Comparison of ENCODE assay signal across 9 cellular contexts in genomic region chr12:52005903-52006703, GRCh38. TPM values are rescaled to one million over a fixed set of nuclear protein-coding genes. Genes with fewer than 3 reads are reported as not detected.
A peak's percentile ranks its signal among the peaks of the same experiment; 100 is the strongest.
DNase-seq lines count a peak whose midpoint lies in the region; ATAC-seq, FAIRE-seq and TF ChIP-seq lines count a peak whose summit lies in the region.
"Had no signal": no experiment of that assay in that cellular context is flagged by ENCODE, and none has a peak within 500 bp of the region (broad histone marks: within the 10 kb centered on the region; RNA-seq: fewer than 3 reads in every experiment).

No MANE protein-coding gene starts in this region.

- H3K4me3 ChIP-seq in endothelial cell of umbilical vein (replicated peaks in 1 of 3; ENCODE audit: insufficient read depth in 1 of 3, low read depth in 1 of 3, low read length in 3 of 3), result peak overlapping the region in 1 of 3 experiments; percentile 95

- H3K27ac ChIP-seq in endothelial cell of umbilical vein (ENCODE audit: insufficient read depth, low read depth, low read length), result no peak overlapping the region
- H3K27ac ChIP-seq: 22Rv1 had no signal

- dilution Hi-C loops in endothelial cell of umbilical vein (cut with MboI; ENCODE audit: extremely low pct_ligation_motif_present, low sequenced_read_pairs), result no loop called here

- ATAC-seq in HG02763 (IDR thresholded peaks at IDR 0.05; ENCODE audit: unreplicated experiment) (peak; percentile 69), GM19395 (IDR thresholded peaks at IDR 0.05; ENCODE audit: unreplicated experiment) (no peak)
- ATAC-seq in activated CD4-positive, CD25-positive, alpha-beta regulatory T cell treated with anti-CD3 and anti-CD28 coated beads, Interleukin-2, amount 50 U/mL, for 24 hours, result no peak

- no peaks in the 10 kb centered on the region for H3K27me3 ChIP-seq in endothelial cell of umbilical vein (ENCODE audit: control insufficient read depth in 2 of 2, insufficient read depth in 2 of 2, low read length in 2 of 2)

- TF ChIP-seq CTCF in endothelial cell of umbilical vein (IDR thresholded peaks at IDR 0.05; ENCODE audit: extremely low read depth in 1 of 2, insufficient read depth in 1 of 2, low read depth in 1 of 2, low read length in 2 of 2) (no peak), nephron progenitor cell (IDR thresholded peaks at IDR 0.05) (no peak)

- H3K9me3 Mint-ChIP-seq in nephron progenitor cell, result no peaks in the 10 kb centered on the region

- H4K20me1 ChIP-seq in endothelial cell of umbilical vein (replicated peaks; ENCODE audit: control insufficient read depth, extremely low read depth, insufficient read depth, low read length), result no peaks in the 10 kb centered on the region

- intact Hi-C loops in endothelial cell of umbilical vein (cut with micrococcal nuclease), result no loop called here

- H3K4me3 Mint-ChIP-seq in nephron progenitor cell, result peak overlapping the region; percentile 89

- peaks cover 5% of the 10 kb centered on the region for H3K36me3 Mint-ChIP-seq in nephron progenitor cell (ENCODE audit: low read depth)

- H3K79me2 ChIP-seq in endothelial cell of umbilical vein (ENCODE audit: control insufficient read depth, insufficient read depth, low read length), result peaks cover 32% of the 10 kb centered on the region

- H3K9me1 ChIP-seq in endothelial cell of umbilical vein (replicated peaks; ENCODE audit: control insufficient read depth, extremely low read depth, insufficient read depth, low read length), result no peaks in the 10 kb centered on the region

- peak; percentile 58 for FAIRE-seq in endothelial cell of umbilical vein (lab: Jason Lieb, UNC)

- POLR2A ChIA-PET in endothelial cell of umbilical vein (lab: Charles Lee), result interaction anchor here (0.6 to 5.8 kb wide), 27 partner anchors 9 to 183 kb away, joined by 3 to 221 read pairs (median 4); partner anchors contain the start of genes ANKRD33, ATG101 and NR4A1

- no peak for TF ChIP-seq POLR2A in endothelial cell of umbilical vein (IDR thresholded peaks at IDR 0.05; ENCODE audit: low read depth, low read length)

- H3K36me3 ChIP-seq in endothelial cell of umbilical vein (ENCODE audit: control insufficient read depth in 2 of 2, extremely low read depth in 1 of 2, insufficient read depth in 2 of 2, low read length in 2 of 2), result peaks cover 7 to 9% of the 10 kb centered on the region in 2 experiments

- H3K4me2 ChIP-seq in endothelial cell of umbilical vein (ENCODE audit: insufficient read depth, low read length), result peak overlapping the region; percentile 48

- BruUV-seq in endothelial cell of umbilical vein (replicated peaks; lab: Mats Ljungman, UMichigan), result no TSS peak

- H3K4me1 Mint-ChIP-seq in nephron progenitor cell, result peaks cover 71% of the 10 kb centered on the region

- CTCF ChIA-PET in endothelial cell of umbilical vein (lab: Charles Lee), result interaction anchor here (0.8 to 11.4 kb wide), 4 partner anchors 13 to 76 kb away, joined by 4 to 946 read pairs (median 7); no protein-coding TSS in a partner anchor

- H3K9ac ChIP-seq in endothelial cell of umbilical vein (replicated peaks; ENCODE audit: extremely low read depth, insufficient read depth, low read length), result no peak overlapping the region

- H3K4me1 ChIP-seq in endothelial cell of umbilical vein (ENCODE audit: control insufficient read depth, extremely low read depth, insufficient read depth, low read length), result peaks cover 39% of the 10 kb centered on the region

- H3K27me3 Mint-ChIP-seq in nephron progenitor cell (ENCODE audit: low read depth, poor library complexity), result peaks cover 30% of the 10 kb centered on the region

- DNase-seq in DMS 273 (lab: John Stamatoyannopoulos, UW; ENCODE audit: unreplicated experiment), result peak; percentile 14
- no peak for DNase-seq in DMS 273 treated with DMSO at 0.1 percent for 48 hours (lab: John Stamatoyannopoulos, UW)
- DNase-seq in OCI-M1 (lab: John Stamatoyannopoulos, UW), result peak; percentile 37
- DNase-seq in endothelial cell of umbilical vein (ENCODE audit: low read depth, low spot score), result no peak
- peak; percentile 41 for DNase-seq in nephron progenitor cell

- no peak overlapping the region for H2AFZ ChIP-seq in endothelial cell of umbilical vein (ENCODE audit: low read depth, low read length)

- no peaks in the 10 kb centered on the region for H3K9me3 ChIP-seq in endothelial cell of umbilical vein (replicated peaks; ENCODE audit: control insufficient read depth, insufficient read depth, low read length)

- H3K27ac Mint-ChIP-seq in nephron progenitor cell, result no peak overlapping the region

TF ChIP-seq in endothelial cell of umbilical vein, 7 proteins besides CTCF, POLR2A, EP300 and RAD21:
- TF ChIP-seq MYC (IDR thresholded peaks at IDR 0.05; ENCODE audit: low read depth, low read length) (no peak), POLR2AphosphoS5 (IDR thresholded peaks at IDR 0.05; ENCODE audit: insufficient read depth, low read depth, low read length) (no peak), EZH2 (IDR thresholded peaks at IDR 0.05; ENCODE audit: borderline replicate concordance, low read depth, low read length, severe bottlenecking) (no peak), MAX (IDR thresholded peaks at IDR 0.05; ENCODE audit: insufficient read depth, insufficient read length) (no peak), GATA2 (IDR thresholded peaks at IDR 0.05; ENCODE audit: insufficient read depth, insufficient read length, low read depth, low read length) (no peak), FOS (IDR thresholded peaks at IDR 0.05; ENCODE audit: borderline replicate concordance, insufficient read depth, low read length) (no peak)

RNA-seq across cellular contexts. Expression of gene TAMALIN, which starts 0.6 kb away (rescaled TPM):
- total RNA-seq in endothelial cell of umbilical vein, result 87.5 and 88.4 TPM in 2 replicates
- polyA plus RNA-seq in endothelial cell of umbilical vein, result 50.0 and 53.3 TPM in 2 replicates
- 42.2 and 64.7 TPM in 2 replicates for polyA plus RNA-seq in endothelial cell of umbilical vein (2011; cell fraction: cytosol; rRNA removed)
- polyA plus RNA-seq in endothelial cell of umbilical vein (2011; cell fraction: nucleus; rRNA removed), result 85.1 and 86.5 TPM in 2 replicates
- polyA plus RNA-seq in endothelial cell of umbilical vein (2012), result 68.4 and 77.9 TPM in 2 replicates
- polyA minus RNA-seq in endothelial cell of umbilical vein, result 42.6 and 64.3 TPM in 2 replicates
- 0.51 TPM for polyA minus RNA-seq in endothelial cell of umbilical vein (2011; cell fraction: cytosol; rRNA and poly(A)+ RNA removed)
- 27.5 and 38.0 TPM in 2 replicates for polyA minus RNA-seq in endothelial cell of umbilical vein (2011; cell fraction: nucleus; rRNA and poly(A)+ RNA removed)

RNA-seq across cellular contexts. Expression of gene NR4A1, which starts 45.1 kb away (rescaled TPM):
- 6.8 and 10.2 TPM in 2 replicates for total RNA-seq in endothelial cell of umbilical vein
- polyA plus RNA-seq in endothelial cell of umbilical vein, result 13.4 and 18.2 TPM in 2 replicates
- 7.8 and 14.6 TPM in 2 replicates for polyA plus RNA-seq in endothelial cell of umbilical vein (2011; cell fraction: cytosol; rRNA removed)
- 58.3 and 72.6 TPM in 2 replicates for polyA plus RNA-seq in endothelial cell of umbilical vein (2011; cell fraction: nucleus; rRNA removed)
- polyA plus RNA-seq in endothelial cell of umbilical vein (2012), result 10.3 and 10.5 TPM in 2 replicates
- polyA minus RNA-seq in endothelial cell of umbilical vein, result 3.8 and 7.3 TPM in 2 replicates
- polyA minus RNA-seq in endothelial cell of umbilical vein (2011; cell fraction: cytosol; rRNA and poly(A)+ RNA removed), result 70.1 TPM
- polyA minus RNA-seq in endothelial cell of umbilical vein (2011; cell fraction: nucleus; rRNA and poly(A)+ RNA removed), result 26.7 and 42.7 TPM in 2 replicates

RNA-seq across cellular contexts. Expression of gene ACVR1B, which starts 54.6 kb away (rescaled TPM):
- 25.4 and 33.7 TPM in 2 replicates for total RNA-seq in endothelial cell of umbilical vein
- polyA plus RNA-seq in endothelial cell of umbilical vein, result 25.5 and 29.0 TPM in 2 replicates
- 23.9 and 24.1 TPM in 2 replicates for polyA plus RNA-seq in endothelial cell of umbilical vein (2011; cell fraction: cytosol; rRNA removed)
- polyA plus RNA-seq in endothelial cell of umbilical vein (2011; cell fraction: nucleus; rRNA removed), result 43.8 and 45.3 TPM in 2 replicates
- polyA plus RNA-seq in endothelial cell of umbilical vein (2012), result 21.7 and 26.2 TPM in 2 replicates
- 54.5 and 58.3 TPM in 2 replicates for polyA minus RNA-seq in endothelial cell of umbilical vein
- polyA minus RNA-seq in endothelial cell of umbilical vein (2011; cell fraction: cytosol; rRNA and poly(A)+ RNA removed), result 7.4 TPM
- polyA minus RNA-seq in endothelial cell of umbilical vein (2011; cell fraction: nucleus; rRNA and poly(A)+ RNA removed), result 24.5 and 28.9 TPM in 2 replicates

Comparison
In these comparisons a context has a peak if more than half of its experiments do, and no peak if none do; other contexts are left out.
1. DNase-seq: peak in DMS 273 (single experiment), OCI-M1 (single experiment) and nephron progenitor cell (single experiment); none in DMS 273 treated with DMSO at 0.1 percent for 48 hours (single experiment) and endothelial cell of umbilical vein (single experiment).